19 cellular contexts compared by ENCODE assay signal in genomic region chr5:53895091-53895683, GRCh38.
"Had no signal": no experiment of that assay in that cellular context is flagged by ENCODE, and none has a peak within 500 bp of the region (broad histone marks: within the 10 kb centered on the region; RNA-seq: fewer than 3 reads in every experiment).

No MANE protein-coding gene starts in this region.

- H3K9ac ChIP-seq: SK-N-SH had no signal

- H3K9me3 ChIP-seq: SJSA1, SK-N-SH had no signal

- H3K4me2 ChIP-seq: SK-N-SH had no signal

- H3K27me3 ChIP-seq: SJSA1 had no signal

- H3K4me3 ChIP-seq: SJSA1 had no signal

- H3K36me3 ChIP-seq: SJSA1 had no signal

- DNase-seq: KBM-7, NCI-H1092 treated with DMSO at 0.1 percent for 48 hours, NCI-H1436, NCI-H187, NCI-H2029, NCI-H2081 treated with DMSO at 0.1 percent for 48 hours, NCI-H2171, NCI-H226, NCI-H446, NCI-H510A, NCI-H524 treated with DMSO at 0.1 percent for 48 hours, NCI-H69, NCI-H774, Right ventricle myocardium superior, RPMI8226, SIG-M5, SK-N-SH, T-helper 1 cell had no signal

- H3K27ac ChIP-seq: SJSA1 had no signal

- H3K4me1 ChIP-seq: SJSA1 had no signal
